Comparison of ENCODE assay signal across 7 cellular contexts in genomic region chr2:127355407-127356008, GRCh38. TPM values are rescaled to one million over a fixed set of nuclear protein-coding genes. Genes with fewer than 3 reads are reported as not detected.
A peak's percentile ranks its signal among the peaks of the same experiment; 100 is the strongest.
DNase-seq lines count a peak whose midpoint lies in the region; ATAC-seq and TF ChIP-seq lines count a peak whose summit lies in the region.

No MANE protein-coding gene starts in this region.

- no peak overlapping the region for H3K27ac Mint-ChIP-seq in activated naive CD4-positive, alpha-beta T cell treated with anti-CD3 and anti-CD28 coated beads, Interleukin-2, amount 10 ng/mL, durations not matched to agents 7 days and 5 days

- ATAC-seq in lower lobe of right lung, result peak in 1 of 2 donors; percentile 77
- ATAC-seq in HG03097 (IDR thresholded peaks at IDR 0.05; ENCODE audit: low FRiP score, unreplicated experiment), result no peak

- H3K27me3 ChIP-seq in lower lobe of right lung (ENCODE audit: low read depth), result no peaks in the 10 kb centered on the region

- H3K4me3 ChIP-seq in lower lobe of right lung, result no peak overlapping the region

- H3K4me1 Mint-ChIP-seq in activated naive CD4-positive, alpha-beta T cell treated with anti-CD3 and anti-CD28 coated beads, Interleukin-2, amount 10 ng/mL, durations not matched to agents 7 days and 5 days, result peaks cover 10% of the 10 kb centered on the region

- H3K27ac ChIP-seq in lower lobe of right lung, result no peak overlapping the region

- DNase-seq in EH (ENCODE audit: low read depth), result peak; percentile 21
- peak; percentile 24 for DNase-seq in HS-27A (ENCODE audit: low read depth)
- DNase-seq in activated naive CD4-positive, alpha-beta T cell treated with anti-CD3 and anti-CD28 coated beads, Interleukin-2, amount 10 ng/mL, durations not matched to agents 7 days and 5 days, result peak; percentile 41
- DNase-seq in lower lobe of right lung, result no peak
- no peak for DNase-seq in GM10248 (ENCODE audit: extremely low spot score)
- DNase-seq in occipital lobe (lab: John Stamatoyannopoulos, UW), result no peak

- H3K9me3 ChIP-seq in lower lobe of right lung, result no peaks in the 10 kb centered on the region

- H3K36me3 ChIP-seq in lower lobe of right lung, result no peaks in the 10 kb centered on the region

- POLR2A ChIA-PET in GM10248 (lab: Yijun Ruan, JAX), result no interaction called here

- CTCF ChIA-PET in activated naive CD4-positive, alpha-beta T cell treated with anti-CD3 and anti-CD28 coated beads, Interleukin-2, amount 10 ng/mL, durations not matched to agents 7 days and 5 days (lab: Charles Lee), result interaction anchor here (0.7 kb wide), 1 partner anchor 60 kb away, joined by 3 read pairs; no protein-coding TSS in a partner anchor
- CTCF ChIA-PET in GM10248 (lab: Yijun Ruan, JAX), result interaction anchor here (0.7 to 1.0 kb wide), 3 partner anchors 25 to 60 kb away, joined by 3 read pairs; no protein-coding TSS in a partner anchor

- H3K4me3 Mint-ChIP-seq in activated naive CD4-positive, alpha-beta T cell treated with anti-CD3 and anti-CD28 coated beads, Interleukin-2, amount 10 ng/mL, durations not matched to agents 7 days and 5 days, result no peak overlapping the region

- H3K9me3 Mint-ChIP-seq in activated naive CD4-positive, alpha-beta T cell treated with anti-CD3 and anti-CD28 coated beads, Interleukin-2, amount 10 ng/mL, durations not matched to agents 7 days and 5 days, result no peaks in the 10 kb centered on the region

- peaks cover 14% of the 10 kb centered on the region for H3K36me3 Mint-ChIP-seq in activated naive CD4-positive, alpha-beta T cell treated with anti-CD3 and anti-CD28 coated beads, Interleukin-2, amount 10 ng/mL, durations not matched to agents 7 days and 5 days

- TF ChIP-seq CTCF in lower lobe of right lung (IDR thresholded peaks at IDR 0.05), result peak; percentile 51
- no peak for TF ChIP-seq CTCF in GM10248 (IDR thresholded peaks at IDR 0.05; ENCODE audit: control extremely low read depth, extremely low read depth, low read depth, missing control alignments)

- intact Hi-C loops in lower lobe of right lung (cut with DNase I), result no loop called here

- H3K4me1 ChIP-seq in lower lobe of right lung, result peaks cover 25% of the 10 kb centered on the region

- H3K27me3 Mint-ChIP-seq in activated naive CD4-positive, alpha-beta T cell treated with anti-CD3 and anti-CD28 coated beads, Interleukin-2, amount 10 ng/mL, durations not matched to agents 7 days and 5 days, result no peaks in the 10 kb centered on the region

RNA-seq across cellular contexts. Expression of gene MAP3K2, which starts 32.3 kb away (rescaled TPM):
- total RNA-seq in lower lobe of right lung (78.4 TPM), occipital lobe (62.1 TPM)

Comparison
In these comparisons a context has a peak if more than half of its experiments do, and no peak if none do; other contexts are left out.
1. DNase-seq: peak in EH (single experiment), HS-27A (single experiment) and activated naive CD4-positive, alpha-beta T cell treated with anti-CD3 and anti-CD28 coated beads, Interleukin-2, amount 10 ng/mL, durations not matched to agents 7 days and 5 days (single experiment); none in lower lobe of right lung (single experiment), GM10248 (single experiment) and occipital lobe (single experiment).